ENCODE assay signal across 14 cellular contexts in the genomic region with DNA sequence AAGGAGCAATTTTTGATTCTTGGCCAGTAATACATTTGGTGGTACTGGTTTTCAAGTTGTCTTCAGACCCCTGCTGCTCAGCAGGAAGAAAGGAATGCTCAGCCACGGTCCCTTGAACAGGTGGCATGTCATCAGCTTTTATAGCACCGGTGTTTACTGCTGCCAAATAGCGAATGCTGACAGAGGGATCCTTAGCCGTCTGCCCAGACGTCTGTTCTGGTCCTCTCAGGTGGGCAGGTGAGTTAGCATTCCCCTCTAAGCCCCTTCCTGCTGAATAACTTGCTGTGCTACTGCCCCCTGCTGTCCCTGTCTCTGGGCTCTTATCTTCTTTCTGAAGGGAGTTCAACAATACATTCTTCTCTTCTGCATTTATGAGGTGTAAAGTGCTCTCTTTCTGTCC. TPM values are rescaled to one million over a fixed set of nuclear protein-coding genes. Genes with fewer than 3 reads are reported as not detected.
A peak's percentile ranks its signal among the peaks of the same experiment; 100 is the strongest.
DNase-seq lines count a peak whose midpoint lies in the region; ATAC-seq, FAIRE-seq and TF ChIP-seq lines count a peak whose summit lies in the region.
"Had no signal": no experiment of that assay in that cellular context is flagged by ENCODE, and none has a peak within 500 bp of the region (broad histone marks: within the 10 kb centered on the region; RNA-seq: fewer than 3 reads in every experiment).

No MANE protein-coding gene starts in this region.

- no peaks in the 10 kb centered on the region for H3K27me3 ChIP-seq in left ventricle myocardium inferior (ENCODE audit: low read depth)
- H3K27me3 ChIP-seq in right cardiac atrium (ENCODE audit: control insufficient read depth, insufficient read depth), result no peaks in the 10 kb centered on the region
- H3K27me3 ChIP-seq: BLaER1 treated with 17β-estradiol and CSF1 and Interleukin-3, amounts not matched to agents 10 nM and 100 nM; tibial artery had no signal

- peaks cover 82% of the 10 kb centered on the region for H3K36me3 ChIP-seq in left ventricle myocardium inferior

- no peak overlapping the region for H3K27ac ChIP-seq in left ventricle myocardium inferior (replicated peaks)
- no peak overlapping the region for H3K27ac ChIP-seq in right cardiac atrium (ENCODE audit: low read length)
- H3K27ac ChIP-seq: BLaER1 treated with 17β-estradiol and CSF1 and Interleukin-3, amounts not matched to agents 10 nM and 100 nM; tibial artery had no signal

- H3K36me3 Mint-ChIP-seq in T-helper 17 cell (ENCODE audit: low read depth), result peaks cover 23% of the 10 kb centered on the region

- H3K4me1 Mint-ChIP-seq in T-helper 17 cell, result no peaks in the 10 kb centered on the region

- H3K27ac Mint-ChIP-seq in T-helper 17 cell, result peak overlapping the region; percentile 27

- no peaks in the 10 kb centered on the region for H3K9me3 ChIP-seq in left ventricle myocardium inferior (replicated peaks)
- no peaks in the 10 kb centered on the region for H3K9me3 ChIP-seq in T-helper 17 cell (ENCODE audit: control insufficient read depth, low read length, poor library complexity, severe bottlenecking)
- H3K9me3 ChIP-seq in right cardiac atrium (ENCODE audit: control insufficient read depth, low read length), result no peaks in the 10 kb centered on the region
- H3K9me3 ChIP-seq: BLaER1 treated with 17β-estradiol and CSF1 and Interleukin-3, amounts not matched to agents 10 nM and 100 nM; tibial artery had no signal

- DNase-seq in left ventricle myocardium inferior, result no peak
- no peak for DNase-seq in Right ventricle myocardium inferior (ENCODE audit: missing footprints)
- no peak for DNase-seq in T-helper 17 cell
- DNase-seq in iPS DF 4.7 (ENCODE audit: extremely low read depth, low spot score), result peak; percentile 30
- DNase-seq in urothelium cell line (ENCODE audit: low spot score), result peak; percentile 2
- DNase-seq in right cardiac atrium, result no peak
- DNase-seq in DMS153 treated with DMSO at 0.1 percent for 48 hours (lab: John Stamatoyannopoulos, UW; ENCODE audit: unreplicated experiment), result no peak
- DNase-seq: activated CD4-positive, alpha-beta T cell treated with anti-CD3 and anti-CD28 coated beads for 48 hours; NCI-H2029; tibial artery had no signal

- 78% methylated on average over 5 of the region's 5 CpGs for WGBS in right cardiac atrium

- no peak for FAIRE-seq in urothelium cell line (lab: Jason Lieb, UNC)
- FAIRE-seq: GM12891 had no signal

- no peaks in the 10 kb centered on the region for H3K27me3 Mint-ChIP-seq in T-helper 17 cell

- H3K4me3 Mint-ChIP-seq in T-helper 17 cell, result no peak overlapping the region

- no peaks in the 10 kb centered on the region for H3K4me1 ChIP-seq in left ventricle myocardium inferior
- H3K4me1 ChIP-seq in right cardiac atrium (ENCODE audit: control insufficient read depth, insufficient read depth, low read length), result no peaks in the 10 kb centered on the region
- H3K4me1 ChIP-seq: tibial artery had no signal

- no peak for ATAC-seq in Right ventricle myocardium inferior
- no peak for ATAC-seq in T-helper 17 cell
- no peak for ATAC-seq in GM18867 (IDR thresholded peaks at IDR 0.05; ENCODE audit: unreplicated experiment)
- ATAC-seq in right cardiac atrium, result no peak

- intact Hi-C loops in left ventricle myocardium inferior (cut with micrococcal nuclease), result no loop called here
- intact Hi-C loops in Right ventricle myocardium inferior (cut with DNase I), result no loop called here
- intact Hi-C loops in right cardiac atrium (cut with DNase I), result no loop called here

- H3K4me3 ChIP-seq in left ventricle myocardium inferior, result no peak overlapping the region
- no peak overlapping the region for H3K4me3 ChIP-seq in right cardiac atrium (ENCODE audit: low read length)
- H3K4me3 ChIP-seq: BLaER1 treated with 17β-estradiol and CSF1 and Interleukin-3, amounts not matched to agents 10 nM and 100 nM; tibial artery had no signal

- peak; percentile 15 for TF ChIP-seq CTCF in left ventricle myocardium inferior (IDR thresholded peaks at IDR 0.05; ENCODE audit: borderline replicate concordance)

RNA-seq across cellular contexts. Expression of a gene that starts 28.4 kb away (rescaled TPM):
- total RNA-seq in left ventricle myocardium inferior, result 17.9 TPM
- 17.8 TPM for total RNA-seq in Right ventricle myocardium inferior
- 10 to 100 TPM; 43.1 to 50.8 TPM for total RNA-seq in T-helper 17 cell
- total RNA-seq in right cardiac atrium, result 10 to 100 TPM; 21.7 to 24.7 (median 23.6) TPM
- 14.0 TPM for polyA plus RNA-seq in right cardiac atrium

RNA-seq across cellular contexts. Expression of a gene that starts 54.9 kb away (rescaled TPM):
- total RNA-seq in left ventricle myocardium inferior (not detected), Right ventricle myocardium inferior (not detected), T-helper 17 cell (not detected), right cardiac atrium (under 1 TPM in 1 of 4 donors, not detected in 3; 0.12 TPM)
- 0.05 TPM for polyA plus RNA-seq in right cardiac atrium
- total RNA-seq: liver had no signal
- polyA plus RNA-seq: liver had no signal

Comparison
In these comparisons a context has a peak if more than half of its experiments do, and no peak if none do; other contexts are left out.
1. DNase-seq: peak in iPS DF 4.7 (single experiment) and urothelium cell line (single experiment); none in left ventricle myocardium inferior (single experiment), Right ventricle myocardium inferior (single experiment), T-helper 17 cell (0 of 3), right cardiac atrium (0 of 3) and DMS153 treated with DMSO at 0.1 percent for 48 hours (single experiment).